Comparison of ENCODE assay signal across 13 cellular contexts in the genomic region with DNA sequence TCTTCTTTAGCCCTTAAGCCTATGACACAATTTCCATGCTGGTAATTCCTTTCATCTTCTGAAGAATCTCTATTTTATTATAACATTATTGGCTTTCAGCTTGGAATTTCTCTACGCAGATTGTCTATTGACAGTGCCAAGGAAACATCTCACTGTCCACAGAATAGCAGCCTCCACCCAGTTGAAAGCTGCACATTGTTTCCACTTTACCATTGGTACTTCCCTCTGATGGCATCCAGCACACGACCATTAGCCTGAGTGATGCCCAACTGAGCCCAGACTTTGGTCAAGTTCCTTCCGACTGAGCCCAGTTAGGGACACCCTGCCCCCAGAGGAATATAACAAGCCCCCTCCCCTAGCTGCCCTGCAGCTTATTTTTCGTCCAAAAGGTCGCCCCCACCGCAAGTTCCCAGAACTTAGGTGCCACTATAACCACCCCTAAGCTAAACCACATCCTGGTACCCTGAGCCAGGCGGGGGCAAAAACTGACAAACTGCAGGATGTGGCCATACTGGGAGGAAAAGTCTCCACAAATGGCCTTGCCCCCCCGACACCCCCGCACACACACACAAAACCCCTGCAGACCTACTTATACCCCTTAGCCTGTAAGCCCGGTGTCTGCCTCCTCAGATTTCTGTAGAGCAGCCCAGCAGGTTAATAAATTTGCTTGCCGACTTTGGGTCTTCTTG. TPM values are rescaled to one million over a fixed set of nuclear protein-coding genes. Genes with fewer than 3 reads are reported as not detected.
A peak's percentile ranks its signal among the peaks of the same experiment; 100 is the strongest.
DNase-seq lines count a peak whose midpoint lies in the region; ATAC-seq and TF ChIP-seq lines count a peak whose summit lies in the region.
"Had no signal": no experiment of that assay in that cellular context is flagged by ENCODE, and none has a peak within 500 bp of the region (broad histone marks: within the 10 kb centered on the region; RNA-seq: fewer than 3 reads in every experiment).

No MANE protein-coding gene starts in this region.

- H3K27me3 ChIP-seq in BLaER1, result no peaks in the 10 kb centered on the region
- no peaks in the 10 kb centered on the region for H3K27me3 ChIP-seq in Loucy (ENCODE audit: insufficient read depth, low read length, poor library complexity, severe bottlenecking)
- H3K27me3 ChIP-seq: pancreas had no signal

- H3K4me3 ChIP-seq in BLaER1 (no peak overlapping the region), Loucy (ENCODE audit: low read length, poor library complexity, severe bottlenecking) (peak overlapping the region; percentile 70), mucosa of descending colon (no peak overlapping the region)
- H3K4me3 ChIP-seq: pancreas had no signal

- H3K4me2 ChIP-seq in BLaER1 (peak overlapping the region; percentile 49), Loucy (ENCODE audit: low read depth, low read length, poor library complexity, severe bottlenecking) (peak overlapping the region; percentile 92)

- H3F3A ChIP-seq in Loucy (ENCODE audit: low read depth), result peaks cover 6% of the 10 kb centered on the region; the same call in 1 of the 2 replicates

- no peaks in the 10 kb centered on the region for H4K20me1 ChIP-seq in BLaER1
- no peaks in the 10 kb centered on the region for H4K20me1 ChIP-seq in Loucy (ENCODE audit: insufficient read depth, low read length, poor library complexity, severe bottlenecking)

- intact Hi-C loops in mucosa of descending colon (cut with DNase I, micrococcal nuclease), result no loop called here

- no peaks in the 10 kb centered on the region for H3K36me3 ChIP-seq in BLaER1
- H3K36me3 ChIP-seq in Loucy (ENCODE audit: insufficient read depth, low read length), result peaks cover 24% of the 10 kb centered on the region; the same call in 1 of the 2 replicates
- H3K36me3 ChIP-seq in mucosa of descending colon (ENCODE audit: low read depth), result no peaks in the 10 kb centered on the region
- H3K36me3 ChIP-seq: pancreas had no signal

- H3K27ac ChIP-seq in BLaER1, result no peak overlapping the region
- H3K27ac ChIP-seq: pancreas had no signal

- H3K4me3 Mint-ChIP-seq in activated T-cell treated with anti-CD3 and anti-CD28 coated beads, Interleukin-2, amount 50 U/mL, for 72 hours, result peak overlapping the region; percentile 73 to 78

- H3K9me3 ChIP-seq in BLaER1, result no peaks in the 10 kb centered on the region
- H3K9me3 ChIP-seq in Loucy (ENCODE audit: insufficient read depth, low read depth, low read length), result no peaks in the 10 kb centered on the region
- H3K9me3 ChIP-seq in mucosa of descending colon, result no peaks in the 10 kb centered on the region
- H3K9me3 ChIP-seq: pancreas had no signal

- DNase-seq in activated T-cell treated with anti-CD3 and anti-CD28 coated beads, Interleukin-2, amount 50 U/mL, for 72 hours, result peak; percentile 48 to 59
- DNase-seq in mucosa of descending colon, result peak in 2 of 3 donors; percentile 30 to 71
- DNase-seq in mesenteric fat pad (ENCODE audit: low spot score), result no peak
- DNase-seq in NCI-H2227 (lab: John Stamatoyannopoulos, UW; ENCODE audit: unreplicated experiment), result no peak
- no peak for DNase-seq in RPMI8226
- DNase-seq: NCI-H1105 treated with DMSO at 0.1 percent for 48 hours, NCI-H526, pancreas, trophoblast cell had no signal

- H3K9ac ChIP-seq in BLaER1, result no peak overlapping the region
- H3K9ac ChIP-seq in Loucy (ENCODE audit: low read depth, low read length, poor library complexity, severe bottlenecking), result peak overlapping the region; percentile 63

- H3K27ac Mint-ChIP-seq in activated T-cell treated with anti-CD3 and anti-CD28 coated beads, Interleukin-2, amount 50 U/mL, for 72 hours, result peak overlapping the region; percentile 90

- no peaks in the 10 kb centered on the region; the same call in 1 of the 2 replicates for H3K79me2 ChIP-seq in Loucy (ENCODE audit: insufficient read depth, low read length)

- H3K9me3 Mint-ChIP-seq in activated T-cell treated with anti-CD3 and anti-CD28 coated beads, Interleukin-2, amount 50 U/mL, for 72 hours, result peaks cover 2 to 3% of the 10 kb centered on the region in 2 donors

- peaks cover 70% of the 10 kb centered on the region for H3K4me1 Mint-ChIP-seq in activated T-cell treated with anti-CD3 and anti-CD28 coated beads, Interleukin-2, amount 50 U/mL, for 72 hours (ENCODE audit: low read depth)

- no peak overlapping the region for H2AFZ ChIP-seq in Loucy (ENCODE audit: low read length)

- peak; percentile 74 to 83 for ATAC-seq in activated T-cell treated with anti-CD3 and anti-CD28 coated beads, Interleukin-2, amount 50 U/mL, for 72 hours (replicated peaks in 1 of 2)
- ATAC-seq in mucosa of descending colon (peak; percentile 73), HG03460 (IDR thresholded peaks at IDR 0.05; ENCODE audit: unreplicated experiment) (no peak)
- ATAC-seq: left colon had no signal

- no peaks in the 10 kb centered on the region for H3K9me2 ChIP-seq in Loucy (replicated peaks; ENCODE audit: low read depth, low read length)

- H3K27me3 Mint-ChIP-seq in activated T-cell treated with anti-CD3 and anti-CD28 coated beads, Interleukin-2, amount 50 U/mL, for 72 hours (ENCODE audit: low read depth), result no peaks in the 10 kb centered on the region

- peaks cover 35 to 51% of the 10 kb centered on the region in 2 donors for H3K36me3 Mint-ChIP-seq in activated T-cell treated with anti-CD3 and anti-CD28 coated beads, Interleukin-2, amount 50 U/mL, for 72 hours (ENCODE audit: insufficient read depth in 2 of 2)

- TF ChIP-seq CTCF in Loucy (conservative IDR thresholded peaks at IDR 0.05; ENCODE audit: low read length), result no peak
- TF ChIP-seq CTCF in mucosa of descending colon (IDR thresholded peaks at IDR 0.05), result no peak

- H3K4me1 ChIP-seq in BLaER1 (peaks cover 7% of the 10 kb centered on the region), Loucy (ENCODE audit: insufficient read depth, low read length, poor library complexity, severe bottlenecking) (peaks cover 68% of the 10 kb centered on the region), mucosa of descending colon (ENCODE audit: low read depth) (no peaks in the 10 kb centered on the region)
- H3K4me1 ChIP-seq: pancreas had no signal

RNA-seq across cellular contexts. Expression of a gene that starts 13.2 kb away (rescaled TPM):
- 100 to 1,000 TPM; 135 to 209 TPM for total RNA-seq in activated T-cell treated with anti-CD3 and anti-CD28 coated beads, Interleukin-2, amount 50 U/mL, for 72 hours
- total RNA-seq in mucosa of descending colon, result 1 to 10 TPM; 2.1 to 7.3 (median 3.3) TPM
- 2.1 TPM for total RNA-seq in mesenteric fat pad

Comparison
In these comparisons a context has a peak if more than half of its experiments do, and no peak if none do; other contexts are left out.
1. DNase-seq: peak in activated T-cell treated with anti-CD3 and anti-CD28 coated beads, Interleukin-2, amount 50 U/mL, for 72 hours (2 of 2) and mucosa of descending colon (2 of 3); none in mesenteric fat pad (single experiment), NCI-H2227 (single experiment) and RPMI8226 (single experiment).
2. RNA of a gene that starts 13.2 kb away (total RNA-seq): 135 to 209 TPM in activated T-cell treated with anti-CD3 and anti-CD28 coated beads, Interleukin-2, amount 50 U/mL, for 72 hours; 2.1 to 7.3 TPM in mucosa of descending colon and 2.1 TPM in mesenteric fat pad (single experiment); every median in the first group is over 10 times any median in the second.